In the genomic region with DNA sequence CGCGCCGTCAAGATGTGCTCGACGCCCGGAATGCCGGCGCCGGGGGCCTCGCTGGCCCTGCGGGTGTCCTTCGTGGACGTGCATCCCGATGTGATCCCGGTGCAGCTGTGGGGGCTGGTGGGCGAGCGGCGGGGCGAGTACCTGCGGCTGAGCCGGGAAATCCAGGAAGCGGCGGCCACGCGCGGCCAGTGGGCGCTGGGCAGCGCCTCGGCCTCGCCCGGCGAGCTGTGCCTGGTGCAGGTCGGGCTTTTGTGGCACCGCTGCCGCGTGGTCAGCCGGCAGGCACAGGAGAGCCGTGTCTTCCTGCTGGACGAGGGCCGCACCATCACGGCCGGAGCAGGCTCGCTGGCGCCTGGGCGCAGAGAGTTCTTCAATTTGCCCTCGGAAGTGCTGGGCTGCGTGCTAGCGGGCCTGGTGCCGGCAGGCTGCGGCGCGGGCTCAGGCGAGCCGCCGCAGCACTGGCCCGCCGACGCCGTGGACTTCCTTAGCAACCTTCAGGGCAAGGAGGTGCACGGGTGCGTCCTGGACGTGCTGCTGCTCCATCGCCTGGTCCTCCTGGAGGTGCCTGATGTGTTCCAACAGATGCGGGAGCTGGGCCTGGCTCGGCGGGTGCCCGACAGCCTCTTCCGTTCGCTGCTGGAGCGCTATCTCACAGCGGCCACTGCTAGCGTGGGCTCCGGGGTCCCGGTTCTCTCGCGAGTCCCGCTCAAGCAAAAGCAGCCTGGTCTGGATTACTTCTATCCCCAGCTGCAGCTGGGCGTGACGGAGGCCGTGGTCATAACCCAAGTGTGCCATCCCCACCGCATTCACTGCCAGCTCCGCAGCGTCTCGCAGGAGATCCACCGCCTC, we compare ENCODE assay signal across 2 cellular contexts.
TF ChIP-seq lines count a peak whose summit lies in the region.

No MANE protein-coding gene starts in this region.

TF ChIP-seq in SK-N-SH, 30 proteins besides CTCF, POLR2A, EP300 and RAD21:
- TF ChIP-seq RXRA (IDR thresholded peaks at IDR 0.05; ENCODE audit: borderline replicate concordance, low read depth) = no peak

TF ChIP-seq in SK-N-SH treated with all-trans-retinoic acid at 6 μM for 48 hours, 23 proteins besides CTCF, POLR2A, EP300 and RAD21:
- TF ChIP-seq ZFP3 (CRISPR knock-in tag; IDR thresholded peaks at IDR 0.05) = no peak
- TF ChIP-seq ZNF8 (CRISPR knock-in tag; IDR thresholded peaks at IDR 0.05) = no peak
- TF ChIP-seq, protein P1, sequence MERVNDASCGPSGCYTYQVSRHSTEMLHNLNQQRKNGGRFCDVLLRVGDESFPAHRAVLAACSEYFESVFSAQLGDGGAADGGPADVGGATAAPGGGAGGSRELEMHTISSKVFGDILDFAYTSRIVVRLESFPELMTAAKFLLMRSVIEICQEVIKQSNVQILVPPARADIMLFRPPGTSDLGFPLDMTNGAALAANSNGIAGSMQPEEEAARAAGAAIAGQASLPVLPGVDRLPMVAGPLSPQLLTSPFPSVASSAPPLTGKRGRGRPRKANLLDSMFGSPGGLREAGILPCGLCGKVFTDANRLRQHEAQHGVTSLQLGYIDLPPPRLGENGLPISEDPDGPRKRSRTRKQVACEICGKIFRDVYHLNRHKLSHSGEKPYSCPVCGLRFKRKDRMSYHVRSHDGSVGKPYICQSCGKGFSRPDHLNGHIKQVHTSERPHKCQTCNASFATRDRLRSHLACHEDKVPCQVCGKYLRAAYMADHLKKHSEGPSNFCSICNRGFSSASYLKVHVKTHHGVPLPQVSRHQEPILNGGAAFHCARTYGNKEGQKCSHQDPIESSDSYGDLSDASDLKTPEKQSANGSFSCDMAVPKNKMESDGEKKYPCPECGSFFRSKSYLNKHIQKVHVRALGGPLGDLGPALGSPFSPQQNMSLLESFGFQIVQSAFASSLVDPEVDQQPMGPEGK (CRISPR knock-in tag; IDR thresholded peaks at IDR 0.05; ENCODE audit: borderline replicate concordance) = no peak
- TF ChIP-seq, protein P2, sequence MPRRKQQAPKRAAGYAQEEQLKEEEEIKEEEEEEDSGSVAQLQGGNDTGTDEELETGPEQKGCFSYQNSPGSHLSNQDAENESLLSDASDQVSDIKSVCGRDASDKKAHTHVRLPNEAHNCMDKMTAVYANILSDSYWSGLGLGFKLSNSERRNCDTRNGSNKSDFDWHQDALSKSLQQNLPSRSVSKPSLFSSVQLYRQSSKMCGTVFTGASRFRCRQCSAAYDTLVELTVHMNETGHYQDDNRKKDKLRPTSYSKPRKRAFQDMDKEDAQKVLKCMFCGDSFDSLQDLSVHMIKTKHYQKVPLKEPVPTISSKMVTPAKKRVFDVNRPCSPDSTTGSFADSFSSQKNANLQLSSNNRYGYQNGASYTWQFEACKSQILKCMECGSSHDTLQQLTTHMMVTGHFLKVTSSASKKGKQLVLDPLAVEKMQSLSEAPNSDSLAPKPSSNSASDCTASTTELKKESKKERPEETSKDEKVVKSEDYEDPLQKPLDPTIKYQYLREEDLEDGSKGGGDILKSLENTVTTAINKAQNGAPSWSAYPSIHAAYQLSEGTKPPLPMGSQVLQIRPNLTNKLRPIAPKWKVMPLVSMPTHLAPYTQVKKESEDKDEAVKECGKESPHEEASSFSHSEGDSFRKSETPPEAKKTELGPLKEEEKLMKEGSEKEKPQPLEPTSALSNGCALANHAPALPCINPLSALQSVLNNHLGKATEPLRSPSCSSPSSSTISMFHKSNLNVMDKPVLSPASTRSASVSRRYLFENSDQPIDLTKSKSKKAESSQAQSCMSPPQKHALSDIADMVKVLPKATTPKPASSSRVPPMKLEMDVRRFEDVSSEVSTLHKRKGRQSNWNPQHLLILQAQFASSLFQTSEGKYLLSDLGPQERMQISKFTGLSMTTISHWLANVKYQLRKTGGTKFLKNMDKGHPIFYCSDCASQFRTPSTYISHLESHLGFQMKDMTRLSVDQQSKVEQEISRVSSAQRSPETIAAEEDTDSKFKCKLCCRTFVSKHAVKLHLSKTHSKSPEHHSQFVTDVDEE (CRISPR knock-in tag; IDR thresholded peaks at IDR 0.05) = no peak
- TF ChIP-seq, protein P3, sequence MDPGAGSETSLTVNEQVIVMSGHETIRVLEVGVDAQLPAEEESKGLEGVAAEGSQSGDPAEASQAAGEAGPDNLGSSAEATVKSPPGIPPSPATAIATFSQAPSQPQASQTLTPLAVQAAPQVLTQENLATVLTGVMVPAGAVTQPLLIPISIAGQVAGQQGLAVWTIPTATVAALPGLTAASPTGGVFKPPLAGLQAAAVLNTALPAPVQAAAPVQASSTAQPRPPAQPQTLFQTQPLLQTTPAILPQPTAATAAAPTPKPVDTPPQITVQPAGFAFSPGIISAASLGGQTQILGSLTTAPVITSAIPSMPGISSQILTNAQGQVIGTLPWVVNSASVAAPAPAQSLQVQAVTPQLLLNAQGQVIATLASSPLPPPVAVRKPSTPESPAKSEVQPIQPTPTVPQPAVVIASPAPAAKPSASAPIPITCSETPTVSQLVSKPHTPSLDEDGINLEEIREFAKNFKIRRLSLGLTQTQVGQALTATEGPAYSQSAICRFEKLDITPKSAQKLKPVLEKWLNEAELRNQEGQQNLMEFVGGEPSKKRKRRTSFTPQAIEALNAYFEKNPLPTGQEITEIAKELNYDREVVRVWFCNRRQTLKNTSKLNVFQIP (CRISPR knock-in tag; IDR thresholded peaks at IDR 0.05; ENCODE audit: borderline replicate concordance, low read depth) = no peak
- no peak for TF ChIP-seq RARB (CRISPR knock-in tag; IDR thresholded peaks at IDR 0.05)
- TF ChIP-seq PPARA (CRISPR knock-in tag; IDR thresholded peaks at IDR 0.05; ENCODE audit: borderline replicate concordance) = no peak
- no peak for TF ChIP-seq TCF4 (CRISPR knock-in tag; IDR thresholded peaks at IDR 0.05; ENCODE audit: borderline replicate concordance)
- TF ChIP-seq BACH2 (CRISPR knock-in tag; IDR thresholded peaks at IDR 0.05; ENCODE audit: borderline replicate concordance) = no peak
- no peak for TF ChIP-seq CSDC2 (CRISPR knock-in tag; IDR thresholded peaks at IDR 0.05)
- TF ChIP-seq ZNF565 (CRISPR knock-in tag; conservative IDR thresholded peaks at IDR 0.05; ENCODE audit: low read depth) = no peak
- no peak for TF ChIP-seq ISL1 (CRISPR knock-in tag; IDR thresholded peaks at IDR 0.05)
- no peak for TF ChIP-seq TOX (CRISPR knock-in tag; IDR thresholded peaks at IDR 0.05; ENCODE audit: borderline replicate concordance)
- TF ChIP-seq ESRRG (CRISPR knock-in tag; IDR thresholded peaks at IDR 0.05) = no peak
- TF ChIP-seq ZFP30 (CRISPR knock-in tag; IDR thresholded peaks at IDR 0.05) = no peak
- TF ChIP-seq OSR1 (CRISPR knock-in tag; IDR thresholded peaks at IDR 0.05) = no peak
- TF ChIP-seq SNAI2 (CRISPR knock-in tag; IDR thresholded peaks at IDR 0.05) = no peak
- TF ChIP-seq ZNF70 (CRISPR knock-in tag; IDR thresholded peaks at IDR 0.05) = no peak
- TF ChIP-seq, protein P4, sequence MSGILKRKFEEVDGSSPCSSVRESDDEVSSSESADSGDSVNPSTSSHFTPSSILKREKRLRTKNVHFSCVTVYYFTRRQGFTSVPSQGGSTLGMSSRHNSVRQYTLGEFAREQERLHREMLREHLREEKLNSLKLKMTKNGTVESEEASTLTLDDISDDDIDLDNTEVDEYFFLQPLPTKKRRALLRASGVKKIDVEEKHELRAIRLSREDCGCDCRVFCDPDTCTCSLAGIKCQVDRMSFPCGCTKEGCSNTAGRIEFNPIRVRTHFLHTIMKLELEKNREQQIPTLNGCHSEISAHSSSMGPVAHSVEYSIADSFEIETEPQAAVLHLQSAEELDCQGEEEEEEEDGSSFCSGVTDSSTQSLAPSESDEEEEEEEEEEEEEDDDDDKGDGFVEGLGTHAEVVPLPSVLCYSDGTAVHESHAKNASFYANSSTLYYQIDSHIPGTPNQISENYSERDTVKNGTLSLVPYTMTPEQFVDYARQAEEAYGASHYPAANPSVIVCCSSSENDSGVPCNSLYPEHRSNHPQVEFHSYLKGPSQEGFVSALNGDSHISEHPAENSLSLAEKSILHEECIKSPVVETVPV (CRISPR knock-in tag; IDR thresholded peaks at IDR 0.05) = no peak
